ENCODE assay signal across 8 cellular contexts in genomic region chr6:170152111-170152926, GRCh38.
A peak's percentile ranks its signal among the peaks of the same experiment; 100 is the strongest.
DNase-seq lines count a peak whose midpoint lies in the region; ATAC-seq and TF ChIP-seq lines count a peak whose summit lies in the region.

No MANE protein-coding gene starts in this region.

- DNase-seq in HCT116 (ENCODE audit: low read depth, low spot score) = no peak
- DNase-seq in anterior cingulate cortex (lab: John Stamatoyannopoulos, UW) = peak in 48 of 58 donors; percentile 16 to 92 (median 70)
- peak in 32 of 51 donors; percentile 13 to 78 (median 52) for DNase-seq in hypothalamus (lab: John Stamatoyannopoulos, UW)
- no peak for DNase-seq in sigmoid colon
- DNase-seq in foreskin fibroblast = no peak

- H3K9ac ChIP-seq in HCT116 (ENCODE audit: low read length) = no peak overlapping the region

- ATAC-seq in HCT116 (no peak; the same call in 1 of the 2 replicates), GM19328 (IDR thresholded peaks at IDR 0.05; ENCODE audit: unreplicated experiment) (no peak), GM18511 (IDR thresholded peaks at IDR 0.05; ENCODE audit: unreplicated experiment) (no peak), GM21423 (IDR thresholded peaks at IDR 0.05; ENCODE audit: unreplicated experiment) (no peak)

- H4K20me1 ChIP-seq in HCT116 (ENCODE audit: insufficient read depth) = no peaks in the 10 kb centered on the region

- no TSS peak for BruUV-seq in HCT116 (replicated peaks; lab: Mats Ljungman, UMichigan)

- no peaks in the 10 kb centered on the region for H3K9me2 ChIP-seq in HCT116 (ENCODE audit: insufficient read depth)

- no peak overlapping the region for H2AFZ ChIP-seq in HCT116 (ENCODE audit: low read depth, low read length, poor library complexity, severe bottlenecking)

- 44 to 57% methylated on average over 36 of the region's 36 CpGs for WGBS in sigmoid colon, 2 donors

- no peak for TF ChIP-seq RAD21 in HCT116 (IDR thresholded peaks at IDR 0.05; ENCODE audit: low read depth)

- CTCF ChIA-PET in HCT116 (lab: Charles Lee) = no interaction called here

- intact Hi-C loops in HCT116 (cut with micrococcal nuclease) (no loop called here), sigmoid colon (cut with DNase I) (no loop called here)

- POLR2A ChIA-PET in HCT116 (lab: Charles Lee) = no interaction called here

- no peak for TF ChIP-seq CTCF in HCT116 (IDR thresholded peaks at IDR 0.05 in 2 of 3, conservative IDR thresholded peaks at IDR 0.05 in 1 of 3; ENCODE audit: borderline replicate concordance in 1 of 3, insufficient read depth in 1 of 3, low read depth in 2 of 3, low read length in 2 of 3)
- TF ChIP-seq CTCF in sigmoid colon (IDR thresholded peaks at IDR 0.05) = no peak
- TF ChIP-seq CTCF in foreskin fibroblast (IDR thresholded peaks at IDR 0.05; ENCODE audit: low read depth, low read length) = no peak

- peaks cover 17 to 22% of the 10 kb centered on the region in 2 experiments for H3K4me1 ChIP-seq in HCT116 (ENCODE audit: control insufficient read depth in 1 of 2, insufficient read depth in 2 of 2, low read length in 2 of 2)
- peaks cover 0 to 18% (median 15%) of the 10 kb centered on the region in 4 donors for H3K4me1 ChIP-seq in sigmoid colon

- no peaks in the 10 kb centered on the region for H3K9me3 ChIP-seq in HCT116 (ENCODE audit: control insufficient read depth in 1 of 2, insufficient read depth in 1 of 2, low read depth in 1 of 2, low read length in 2 of 2)
- H3K9me3 ChIP-seq in sigmoid colon = no peaks in the 10 kb centered on the region

- peak overlapping the region; percentile 66 for H3K4me2 ChIP-seq in HCT116 (ENCODE audit: low read length)

- H3K27me3 ChIP-seq in HCT116 (ENCODE audit: insufficient read depth, low read length) (no peaks in the 10 kb centered on the region), sigmoid colon (no peaks in the 10 kb centered on the region)

- H3K27ac ChIP-seq in HCT116 (ENCODE audit: low read depth, low read length) = peak overlapping the region; percentile 67
- H3K27ac ChIP-seq in sigmoid colon = peak overlapping the region in 3 of 4 donors; percentile 19 to 69 (median 50)

- RAD21 ChIA-PET in HCT116 (lab: Charles Lee; ENCODE audit: low non-redundant PET in 1 of 2, low total read pairs in 2 of 2, uncharacterized antibody in 2 of 2, unreplicated experiment in 2 of 2) = interaction anchor here in 1 of 2 experiments (0.6 kb wide), 1 partner anchor 126 kb away, joined by 3 read pairs; no protein-coding TSS in a partner anchor

- H3K36me3 ChIP-seq in HCT116 (ENCODE audit: control insufficient read depth in 1 of 2, insufficient read depth in 2 of 2, low read length in 2 of 2) (no peaks in the 10 kb centered on the region), sigmoid colon (no peaks in the 10 kb centered on the region)

- TF ChIP-seq EP300 in sigmoid colon (IDR thresholded peaks at IDR 0.05) = no peak

- no peak for TF ChIP-seq POLR2A in HCT116 (IDR thresholded peaks at IDR 0.05; ENCODE audit: borderline replicate concordance, extremely low read depth, insufficient read depth, insufficient read length)
- no peak for TF ChIP-seq POLR2A in sigmoid colon (IDR thresholded peaks at IDR 0.05)

- no peaks in the 10 kb centered on the region for H3K79me2 ChIP-seq in HCT116 (ENCODE audit: insufficient read depth, low read length)

- H3K4me3 ChIP-seq in HCT116 (replicated peaks in 1 of 2; ENCODE audit: low read depth in 1 of 2, low read length in 2 of 2) (0 out of 4 replicates have a peak overlapping the region, but pooled peaks of 1 of the 2 experiments have one; percentile 13), sigmoid colon (no peak overlapping the region), foreskin fibroblast (ENCODE audit: low read depth in 1 of 2, low read length in 2 of 2) (no peak overlapping the region)

TF ChIP-seq in HCT116, 20 proteins besides CTCF, POLR2A, EP300 and RAD21:
- TF ChIP-seq CBX3 (IDR thresholded peaks at IDR 0.05; ENCODE audit: low read depth) (no peak), EZH2phosphoT487 (IDR thresholded peaks at IDR 0.05; ENCODE audit: borderline replicate concordance) (no peak), ATF3 (IDR thresholded peaks at IDR 0.05) (no peak), EZH2 (IDR thresholded peaks at IDR 0.05) (no peak), MAX (IDR thresholded peaks at IDR 0.05) (no peak; the same call in 1 of the 2 replicates), YY1 (IDR thresholded peaks at IDR 0.05; ENCODE audit: extremely low read depth, insufficient replicate concordance, low read depth, low read length) (no peak), SRF (IDR thresholded peaks at IDR 0.05; ENCODE audit: low read depth) (no peak), ZNF274 (IDR thresholded peaks at IDR 0.05; ENCODE audit: low read depth, low read length) (no peak), FOSL1 (IDR thresholded peaks at IDR 0.05; ENCODE audit: low read depth) (no peak), SP1 (IDR thresholded peaks at IDR 0.05; ENCODE audit: low read depth) (no peak), REST (IDR thresholded peaks at IDR 0.05; ENCODE audit: low read depth) (no peak), JUND (IDR thresholded peaks at IDR 0.05) (no peak), TCF7L2 (IDR thresholded peaks at IDR 0.05; ENCODE audit: borderline replicate concordance, extremely low read depth, insufficient read depth, insufficient read length) (no peak), SIN3A (IDR thresholded peaks at IDR 0.05; ENCODE audit: low read depth) (no peak), EGR1 (IDR thresholded peaks at IDR 0.05; ENCODE audit: low read depth) (no peak)

Comparison
In these comparisons a context has a peak if more than half of its experiments do, and no peak if none do; other contexts are left out.
1. DNase-seq: peak in anterior cingulate cortex (48 of 58) and hypothalamus (32 of 51); none in HCT116 (single experiment), sigmoid colon (single experiment) and foreskin fibroblast (0 of 2).